In genomic region chr6:15299430-15300131, GRCh38 we compare ENCODE assay signal across 8 cellular contexts. TPM values are rescaled to one million over a fixed set of nuclear protein-coding genes. Genes with fewer than 3 reads are reported as not detected.
DNase-seq lines count a peak whose midpoint lies in the region; ATAC-seq, FAIRE-seq and TF ChIP-seq lines count a peak whose summit lies in the region.

No MANE protein-coding gene starts in this region.

- peaks cover 6% of the 10 kb centered on the region for H3K4me1 ChIP-seq in endodermal cell (ENCODE audit: control insufficient read depth, insufficient read depth, low read length)

- no peak overlapping the region for H3K9ac ChIP-seq in endodermal cell (ENCODE audit: extremely low read depth, low read length, poor library complexity, severe bottlenecking)

- H3K36me3 Mint-ChIP-seq in memory B cell (no peaks in the 10 kb centered on the region), endodermal cell (ENCODE audit: low read depth) (peaks cover 3% of the 10 kb centered on the region)

- H3K4me3 ChIP-seq in endodermal cell (ENCODE audit: low read length) = no peak overlapping the region

- WGBS in endodermal cell (ENCODE audit: insufficient coverage in 1 of 2, insufficient read length in 1 of 2), 2 experiments = 88 to 95% methylated on average over 5 to 8 of the region's 8 CpGs

- H3K9me3 ChIP-seq in endodermal cell (ENCODE audit: control insufficient read depth, low read length) = no peaks in the 10 kb centered on the region

- no peaks in the 10 kb centered on the region for H3K36me3 ChIP-seq in endodermal cell (ENCODE audit: control insufficient read depth, insufficient read depth, low read length)

- H3K27ac ChIP-seq in endodermal cell (ENCODE audit: low read depth, low read length) = no peak overlapping the region

- peak overlapping the region; percentile 43 for H3K4me3 Mint-ChIP-seq in memory B cell
- H3K4me3 Mint-ChIP-seq in endodermal cell = no peak overlapping the region

- no peak for TF ChIP-seq POLR2A in H54 (IDR thresholded peaks at IDR 0.05; ENCODE audit: low read depth, low read length)

- DNase-seq in H54 (ENCODE audit: insufficient read length, low spot score) (no peak), KG1 (lab: John Stamatoyannopoulos, UW) (peak; percentile 88), memory B cell (ENCODE audit: low spot score in 2 of 2) (peak; percentile 55), endodermal cell (no peak), SHP77 (lab: John Stamatoyannopoulos, UW) (no peak), NCI-H2081 treated with DMSO at 0.1 percent for 48 hours (lab: John Stamatoyannopoulos, UW) (no peak)
- DNase-seq in activated T-cell treated with anti-CD3 and anti-CD28 coated beads, Interleukin-2, amount 50 U/mL, for 48 hours = peak; percentile 57 to 63

- ATAC-seq in GM18508 (IDR thresholded peaks at IDR 0.05; ENCODE audit: insufficient read depth, unreplicated experiment) (peak; percentile 38), memory B cell (ENCODE audit: low read depth) (peak; percentile 99)

- no peaks in the 10 kb centered on the region for H3K27me3 ChIP-seq in endodermal cell (ENCODE audit: control insufficient read depth, insufficient read depth, low read length, poor library complexity, severe bottlenecking)

- H3K27ac Mint-ChIP-seq in memory B cell = peak overlapping the region; percentile 73
- H3K27ac Mint-ChIP-seq in endodermal cell = no peak overlapping the region

- FAIRE-seq in H54 (lab: Jason Lieb, UNC) = peak; percentile 23

- H3K4me1 Mint-ChIP-seq in memory B cell (peaks cover 49% of the 10 kb centered on the region), endodermal cell (peaks cover 40% of the 10 kb centered on the region)

- no peaks in the 10 kb centered on the region for H3K9me3 Mint-ChIP-seq in memory B cell
- H3K9me3 Mint-ChIP-seq in endodermal cell = no peaks in the 10 kb centered on the region

- no peaks in the 10 kb centered on the region for H3K27me3 Mint-ChIP-seq in memory B cell
- no peaks in the 10 kb centered on the region for H3K27me3 Mint-ChIP-seq in endodermal cell (ENCODE audit: insufficient read depth)

- TF ChIP-seq CTCF in endodermal cell (conservative IDR thresholded peaks at IDR 0.05) = no peak

RNA-seq across cellular contexts. Expression of gene JARID2, which starts 53.7 kb away (rescaled TPM):
- total RNA-seq in endodermal cell = 10 to 100 TPM; 42.5 to 77.0 TPM
- 45.4 TPM for polyA plus RNA-seq in endodermal cell (2013, experiment 1 of 2)
- 43.3 TPM for polyA plus RNA-seq in endodermal cell (2013, experiment 2 of 2)

Comparison
In these comparisons a context has a peak if more than half of its experiments do, and no peak if none do; other contexts are left out.
1. DNase-seq: peak in KG1 (single experiment), activated T-cell treated with anti-CD3 and anti-CD28 coated beads, Interleukin-2, amount 50 U/mL, for 48 hours (2 of 2) and memory B cell (2 of 2); none in H54 (single experiment), endodermal cell (single experiment), SHP77 (0 of 2) and NCI-H2081 treated with DMSO at 0.1 percent for 48 hours (single experiment).